ENCODE assay signal across 10 cellular contexts in genomic region chr2:10135296-10136089, GRCh38. TPM values are rescaled to one million over a fixed set of nuclear protein-coding genes. Genes with fewer than 3 reads are reported as not detected.
DNase-seq lines count a peak whose midpoint lies in the region; ATAC-seq and TF ChIP-seq lines count a peak whose summit lies in the region.
"Had no signal": no experiment of that assay in that cellular context is flagged by ENCODE, and none has a peak within 500 bp of the region (broad histone marks: within the 10 kb centered on the region; RNA-seq: fewer than 3 reads in every experiment).

No MANE protein-coding gene starts in this region.

- ATAC-seq in HG02981 (IDR thresholded peaks at IDR 0.05; ENCODE audit: unreplicated experiment) (no peak), psoas muscle (no peak)

- TF ChIP-seq CTCF in MCF 10A (IDR thresholded peaks at IDR 0.05; ENCODE audit: unreplicated experiment), result no peak
- TF ChIP-seq CTCF in breast epithelium (IDR thresholded peaks at IDR 0.05), result no peak
- TF ChIP-seq CTCF in astrocyte of the spinal cord (IDR thresholded peaks at IDR 0.05; ENCODE audit: low read depth, low read length), result no peak
- TF ChIP-seq CTCF in type B pancreatic cell (conservative IDR thresholded peaks at IDR 0.05), result no peak
- TF ChIP-seq CTCF in psoas muscle (IDR thresholded peaks at IDR 0.05), result no peak

- H3K27ac ChIP-seq in breast epithelium (no peak overlapping the region), psoas muscle (no peak overlapping the region)
- H3K27ac ChIP-seq: WERI-Rb-1 had no signal

- BruUV-seq in MCF 10A (replicated peaks; lab: Mats Ljungman, UMichigan), result no TSS peak

- peaks cover 20% of the 10 kb centered on the region for H3K36me3 Mint-ChIP-seq in MCF 10A (ENCODE audit: insufficient read depth, unreplicated experiment)
- peaks cover 4% of the 10 kb centered on the region for H3K36me3 Mint-ChIP-seq in type B pancreatic cell

- intact Hi-C loops in MCF 10A (cut with micrococcal nuclease) (loop anchor here (5.0 kb wide), 1 partner anchor 167 kb away; the partner anchor contains the start of gene HPCAL1), breast epithelium (cut with DNase I; ENCODE audit: low total_unique reads) (no loop called here), psoas muscle (cut with DNase I) (no loop called here)

- H3K4me3 Mint-ChIP-seq in MCF 10A (ENCODE audit: unreplicated experiment) (no peak overlapping the region), type B pancreatic cell (no peak overlapping the region)

- peak overlapping the region; percentile 66 for H3K27ac Mint-ChIP-seq in MCF 10A (ENCODE audit: low read depth, unreplicated experiment)
- H3K27ac Mint-ChIP-seq in type B pancreatic cell, result peak overlapping the region; percentile 24

- H3K4me1 ChIP-seq in breast epithelium (no peaks in the 10 kb centered on the region), psoas muscle (no peaks in the 10 kb centered on the region)

- POLR2A ChIA-PET in MCF 10A (lab: Yijun Ruan, JAX), result interaction anchor here (0.6 to 1.2 kb wide), 3 partner anchors 14 to 270 kb away, joined by 3 read pairs; no protein-coding TSS in a partner anchor

- H3K36me3 ChIP-seq in breast epithelium (no peaks in the 10 kb centered on the region), psoas muscle (ENCODE audit: insufficient read depth in 1 of 2, low read depth in 1 of 2) (no peaks in the 10 kb centered on the region)

- H3K27me3 ChIP-seq in breast epithelium, result no peaks in the 10 kb centered on the region
- H3K27me3 ChIP-seq in psoas muscle (ENCODE audit: insufficient read depth in 3 of 3, low read length in 2 of 3), result no peaks in the 10 kb centered on the region

- no peaks in the 10 kb centered on the region for H3K27me3 Mint-ChIP-seq in MCF 10A (ENCODE audit: insufficient read depth, unreplicated experiment)
- no peaks in the 10 kb centered on the region for H3K27me3 Mint-ChIP-seq in type B pancreatic cell

- DNase-seq in MCF 10A (ENCODE audit: unreplicated experiment), result peak; percentile 57
- DNase-seq in breast epithelium (ENCODE audit: low spot score in 2 of 2), result no peak
- DNase-seq in NAMALWA (ENCODE audit: low spot score), result peak; percentile 55
- peak; percentile 41 for DNase-seq in astrocyte of the spinal cord (ENCODE audit: low read depth, low spot score)
- no peak for DNase-seq in type B pancreatic cell (ENCODE audit: extremely low spot score, unreplicated experiment)
- DNase-seq in NCI-H128 (lab: John Stamatoyannopoulos, UW; ENCODE audit: unreplicated experiment), result no peak
- no peak for DNase-seq in psoas muscle
- DNase-seq: NCI-H2029 had no signal

- no peak for TF ChIP-seq POLR2A in breast epithelium (IDR thresholded peaks at IDR 0.05)

- H3K9me3 Mint-ChIP-seq in MCF 10A (ENCODE audit: unreplicated experiment) (no peaks in the 10 kb centered on the region), type B pancreatic cell (no peaks in the 10 kb centered on the region)

- H3K4me1 Mint-ChIP-seq in MCF 10A (ENCODE audit: insufficient read depth, unreplicated experiment), result peaks cover 19% of the 10 kb centered on the region
- peaks cover 13% of the 10 kb centered on the region for H3K4me1 Mint-ChIP-seq in type B pancreatic cell (ENCODE audit: unreplicated experiment)

- 89 to 94% (median 91%) methylated on average over 9 of the region's 9 CpGs for WGBS in psoas muscle, 3 donors

- CTCF ChIA-PET in MCF 10A (lab: Yijun Ruan, JAX), result interaction anchor here (0.6 to 4.0 kb wide), 5 partner anchors 10 to 300 kb away, joined by 3 to 30 read pairs (median 7); no protein-coding TSS in a partner anchor

- in situ Hi-C loops in astrocyte of the spinal cord (cut with HindIII; ENCODE audit: low sequenced_read_pairs), result no loop called here

- H3K4me3 ChIP-seq in breast epithelium, result no peak overlapping the region
- H3K4me3 ChIP-seq in astrocyte of the spinal cord (ENCODE audit: low read depth, low read length), result no peak overlapping the region
- H3K4me3 ChIP-seq in psoas muscle, result no peak overlapping the region

- H3K9me3 ChIP-seq in breast epithelium (no peaks in the 10 kb centered on the region), psoas muscle (no peaks in the 10 kb centered on the region)

RNA-seq across cellular contexts. Expression of gene RRM2, which starts 13.0 kb away (rescaled TPM):
- total RNA-seq in MCF 10A (2022) (16.5 and 41.8 TPM in 2 replicates), breast epithelium (1 to 10 TPM in 2 of 3 donors, under 1 TPM in 1; 0.98 to 2.6 (median 1.6) TPM), type B pancreatic cell (ENCODE audit: low replicate concordance) (50.7 and 109 TPM in 2 replicates), psoas muscle (1 to 10 TPM in 1 of 4 donors, under 1 TPM in 1, not detected in 2; 0.27 to 1.3 TPM)
- 1 to 10 TPM in 1 of 3 donors, under 1 TPM in 2; 0.35 to 9.3 (median 0.96) TPM for polyA plus RNA-seq in psoas muscle

RNA-seq across cellular contexts. Expression of gene CYS1, which starts 55.3 kb away (rescaled TPM):
- total RNA-seq in MCF 10A (2022) (not detected in 2 replicates), breast epithelium (1 to 10 TPM; 1.3 to 2.4 (median 1.6) TPM), type B pancreatic cell (ENCODE audit: low replicate concordance) (0.79 and 0.94 TPM in 2 replicates), psoas muscle (under 1 TPM; 0.13 to 0.58 (median 0.16) TPM)
- under 1 TPM; 0.06 to 0.10 (median 0.07) TPM for polyA plus RNA-seq in psoas muscle

Comparison
In these comparisons a context has a peak if more than half of its experiments do, and no peak if none do; other contexts are left out.
1. DNase-seq: peak in MCF 10A (single experiment), NAMALWA (single experiment) and astrocyte of the spinal cord (single experiment); none in breast epithelium (0 of 2), type B pancreatic cell (single experiment), NCI-H128 (single experiment) and psoas muscle (0 of 2).